In genomic region chr14:71403673-71404072, GRCh38 we compare ENCODE assay signal across 8 cellular contexts.
DNase-seq lines count a peak whose midpoint lies in the region; ATAC-seq lines count a peak whose summit lies in the region.

No MANE protein-coding gene starts in this region.

- peaks cover 21% of the 10 kb centered on the region for H3K4me1 ChIP-seq in CD8-positive, alpha-beta memory T cell (ENCODE audit: insufficient read depth, low read length)

- no peaks in the 10 kb centered on the region for H3K9me3 Mint-ChIP-seq in CD8-positive, alpha-beta memory T cell
- H3K9me3 Mint-ChIP-seq in activated naive CD4-positive, alpha-beta T cell treated with anti-CD3 and anti-CD28 coated beads, Interleukin-2, amount 50 U/mL, for 72 hours, result no peaks in the 10 kb centered on the region
- H3K9me3 Mint-ChIP-seq in natural killer cell treated with Interleukin-12 subunit alpha and Interleukin-12 subunit beta and Interleukin-15 and Interleukin-18, amount 100 ng/mL, for 72 hours, result no peaks in the 10 kb centered on the region

- peak; percentile 46 for ATAC-seq in GM21423 (IDR thresholded peaks at IDR 0.05; ENCODE audit: unreplicated experiment)
- peak; percentile 54 to 68 for ATAC-seq in activated naive CD4-positive, alpha-beta T cell treated with anti-CD3 and anti-CD28 coated beads, Interleukin-2, amount 50 U/mL, for 72 hours
- peak; percentile 55 to 61 for ATAC-seq in natural killer cell treated with Interleukin-12 subunit alpha and Interleukin-12 subunit beta and Interleukin-15 and Interleukin-18, amount 100 ng/mL, for 72 hours
- no peak for ATAC-seq in GM18873 (IDR thresholded peaks at IDR 0.05; ENCODE audit: low FRiP score, unreplicated experiment)
- no peak for ATAC-seq in GM21367 (IDR thresholded peaks at IDR 0.05; ENCODE audit: unreplicated experiment)

- no peaks in the 10 kb centered on the region for H3K36me3 ChIP-seq in CD8-positive, alpha-beta memory T cell (ENCODE audit: insufficient read depth, low read length)

- POLR2A ChIA-PET in CD8-positive, alpha-beta memory T cell (lab: Charles Lee), result interaction anchor here (0.7 to 1.0 kb wide), 2 partner anchors 204 to 261 kb away, joined by 4 to 11 read pairs; no protein-coding TSS in a partner anchor

- DNase-seq in CD8-positive, alpha-beta memory T cell, result peak in 3 of 5 donors; percentile 1 to 28 (median 20)
- DNase-seq in NCI-H2196 treated with DMSO at 0.1 percent for 48 hours (lab: John Stamatoyannopoulos, UW; ENCODE audit: unreplicated experiment) (peak; percentile 3), amygdala (lab: John Stamatoyannopoulos, UW) (no peak)
- DNase-seq in activated naive CD4-positive, alpha-beta T cell treated with anti-CD3 and anti-CD28 coated beads, Interleukin-2, amount 50 U/mL, for 72 hours (ENCODE audit: low spot score in 2 of 2), result no peak
- DNase-seq in natural killer cell treated with Interleukin-12 subunit alpha and Interleukin-12 subunit beta and Interleukin-15 and Interleukin-18, amount 100 ng/mL, for 72 hours (ENCODE audit: low spot score), result no peak

- H3K4me3 ChIP-seq in CD8-positive, alpha-beta memory T cell (ENCODE audit: low read length), result no peak overlapping the region

- no peaks in the 10 kb centered on the region for H3K27me3 ChIP-seq in CD8-positive, alpha-beta memory T cell (ENCODE audit: insufficient read depth, low read length, poor library complexity, severe bottlenecking)

- peaks cover 19 to 35% (median 31%) of the 10 kb centered on the region in 3 donors for H3K4me1 Mint-ChIP-seq in CD8-positive, alpha-beta memory T cell
- peaks cover 27 to 32% of the 10 kb centered on the region in 2 donors for H3K4me1 Mint-ChIP-seq in natural killer cell treated with Interleukin-12 subunit alpha and Interleukin-12 subunit beta and Interleukin-15 and Interleukin-18, amount 100 ng/mL, for 72 hours (ENCODE audit: low read depth in 2 of 2)

- peak overlapping the region in 1 of 8 donors; percentile 52 for H3K27ac Mint-ChIP-seq in CD8-positive, alpha-beta memory T cell
- H3K27ac Mint-ChIP-seq in activated naive CD4-positive, alpha-beta T cell treated with anti-CD3 and anti-CD28 coated beads, Interleukin-2, amount 50 U/mL, for 72 hours, result no peak overlapping the region
- no peak overlapping the region for H3K27ac Mint-ChIP-seq in natural killer cell treated with Interleukin-12 subunit alpha and Interleukin-12 subunit beta and Interleukin-15 and Interleukin-18, amount 100 ng/mL, for 72 hours

- peaks cover 0 to 3% (median 0%) of the 10 kb centered on the region in 3 donors for H3K36me3 Mint-ChIP-seq in CD8-positive, alpha-beta memory T cell
- no peaks in the 10 kb centered on the region for H3K36me3 Mint-ChIP-seq in activated naive CD4-positive, alpha-beta T cell treated with anti-CD3 and anti-CD28 coated beads, Interleukin-2, amount 50 U/mL, for 72 hours
- no peaks in the 10 kb centered on the region for H3K36me3 Mint-ChIP-seq in natural killer cell treated with Interleukin-12 subunit alpha and Interleukin-12 subunit beta and Interleukin-15 and Interleukin-18, amount 100 ng/mL, for 72 hours

- no peak overlapping the region for H3K4me3 Mint-ChIP-seq in CD8-positive, alpha-beta memory T cell
- no peak overlapping the region for H3K4me3 Mint-ChIP-seq in natural killer cell treated with Interleukin-12 subunit alpha and Interleukin-12 subunit beta and Interleukin-15 and Interleukin-18, amount 100 ng/mL, for 72 hours

- CTCF ChIA-PET in CD8-positive, alpha-beta memory T cell (lab: Charles Lee), result interaction anchor here (0.8 to 1.8 kb wide), 2 partner anchors 261 to 265 kb away, joined by 3 to 4 read pairs; no protein-coding TSS in a partner anchor

- H3K27me3 Mint-ChIP-seq in CD8-positive, alpha-beta memory T cell, result no peaks in the 10 kb centered on the region
- H3K27me3 Mint-ChIP-seq in natural killer cell treated with Interleukin-12 subunit alpha and Interleukin-12 subunit beta and Interleukin-15 and Interleukin-18, amount 100 ng/mL, for 72 hours, result no peaks in the 10 kb centered on the region

- no peak overlapping the region for H3K27ac ChIP-seq in CD8-positive, alpha-beta memory T cell (ENCODE audit: low read depth, low read length)

- no peaks in the 10 kb centered on the region for H3K9me3 ChIP-seq in CD8-positive, alpha-beta memory T cell (ENCODE audit: low read length)

Comparison
In these comparisons a context has a peak if more than half of its experiments do, and no peak if none do; other contexts are left out.
1. DNase-seq: peak in CD8-positive, alpha-beta memory T cell (3 of 5) and NCI-H2196 treated with DMSO at 0.1 percent for 48 hours (single experiment); none in activated naive CD4-positive, alpha-beta T cell treated with anti-CD3 and anti-CD28 coated beads, Interleukin-2, amount 50 U/mL, for 72 hours (0 of 2), natural killer cell treated with Interleukin-12 subunit alpha and Interleukin-12 subunit beta and Interleukin-15 and Interleukin-18, amount 100 ng/mL, for 72 hours (single experiment) and amygdala (0 of 56).
2. ATAC-seq: peak in GM21423 (single experiment), activated naive CD4-positive, alpha-beta T cell treated with anti-CD3 and anti-CD28 coated beads, Interleukin-2, amount 50 U/mL, for 72 hours (2 of 2) and natural killer cell treated with Interleukin-12 subunit alpha and Interleukin-12 subunit beta and Interleukin-15 and Interleukin-18, amount 100 ng/mL, for 72 hours (2 of 2); none in GM18873 (single experiment) and GM21367 (single experiment).